9 cellular contexts compared by ENCODE assay signal in genomic region chr19:16184665-16185122, GRCh38. TPM values are rescaled to one million over a fixed set of nuclear protein-coding genes. Genes with fewer than 3 reads are reported as not detected.
DNase-seq lines count a peak whose midpoint lies in the region; ATAC-seq and TF ChIP-seq lines count a peak whose summit lies in the region.
"Had no signal": no experiment of that assay in that cellular context is flagged by ENCODE, and none has a peak within 500 bp of the region (broad histone marks: within the 10 kb centered on the region; RNA-seq: fewer than 3 reads in every experiment).

No MANE protein-coding gene starts in this region.

- no peak for TF ChIP-seq RAD21 in neural cell (conservative IDR thresholded peaks at IDR 0.05)

- H3K9me3 ChIP-seq in BLaER1 treated with 17β-estradiol and CSF1 and Interleukin-3, amounts not matched to agents 10 nM and 100 nM (replicated peaks in 1 of 11) = no peaks in the 10 kb centered on the region
- H3K9me3 ChIP-seq in KOPT-K1 (ENCODE audit: insufficient read depth, low read length, poor library complexity, severe bottlenecking) = no peaks in the 10 kb centered on the region
- no peaks in the 10 kb centered on the region for H3K9me3 ChIP-seq in neural cell (ENCODE audit: low read length)

- no peak for TF ChIP-seq EP300 in neural cell (conservative IDR thresholded peaks at IDR 0.05; ENCODE audit: poor library complexity, severe bottlenecking)

- no peaks in the 10 kb centered on the region for H3F3A ChIP-seq in neural cell (ENCODE audit: insufficient read depth, low read length, poor library complexity, severe bottlenecking)

- H3K4me2 ChIP-seq in BLaER1 treated with 17β-estradiol and CSF1 and Interleukin-3, amounts not matched to agents 10 nM and 100 nM = peak overlapping the region; percentile 64 to 91 (median 77)
- H3K4me2 ChIP-seq in neural cell (ENCODE audit: low read length) = peak overlapping the region; percentile 83

- H3K27me3 ChIP-seq in BLaER1 treated with 17β-estradiol and CSF1 and Interleukin-3, amounts not matched to agents 10 nM and 100 nM = no peaks in the 10 kb centered on the region
- H3K27me3 ChIP-seq in dorsolateral prefrontal cortex (peaks cover 0 to 5% (median 0%) of the 10 kb centered on the region in 45 donors), neural cell (ENCODE audit: insufficient read depth, low read depth, low read length) (no peaks in the 10 kb centered on the region)

- intact Hi-C loops in dorsolateral prefrontal cortex (cut with DNase I) = loop anchor here (1.0 to 10.0 kb wide), 4 partner anchors 13 to 350 kb away; partner anchors contain the start of genes AP1M1 (in 2 of the 2) and RAB8A (in 1 of the 2)

- H3K79me2 ChIP-seq in neural cell (replicated peaks; ENCODE audit: insufficient read depth, low read length) = peaks cover 21% of the 10 kb centered on the region

- H2AFZ ChIP-seq in neural cell (ENCODE audit: low read depth, low read length) = peak overlapping the region; percentile 100

- no peaks in the 10 kb centered on the region for H3K9me2 ChIP-seq in neural cell (ENCODE audit: insufficient read depth, low read length)

- H4K20me1 ChIP-seq in BLaER1 treated with 17β-estradiol and CSF1 and Interleukin-3, amounts not matched to agents 10 nM and 100 nM = peaks cover 18 to 38% (median 35%) of the 10 kb centered on the region in 11 experiments; a peak in 19 of 22 replicates
- H4K20me1 ChIP-seq in neural cell (ENCODE audit: insufficient read depth) = no peaks in the 10 kb centered on the region

- H3K4me3 ChIP-seq in BLaER1 treated with 17β-estradiol and CSF1 and Interleukin-3, amounts not matched to agents 10 nM and 100 nM = peak overlapping the region; percentile 85 to 99 (median 96)
- H3K4me3 ChIP-seq in dorsolateral prefrontal cortex (peak overlapping the region; percentile 67 to 100 (median 95)), neural cell (ENCODE audit: low read length) (peak overlapping the region; percentile 82)

- peak overlapping the region; percentile 58 to 96 (median 93); a peak in 19 of 22 replicates for H3K9ac ChIP-seq in BLaER1 treated with 17β-estradiol and CSF1 and Interleukin-3, amounts not matched to agents 10 nM and 100 nM
- H3K9ac ChIP-seq in neural cell (ENCODE audit: low read length) = peak overlapping the region; percentile 66

- no peak for ATAC-seq in HG03045 (IDR thresholded peaks at IDR 0.05; ENCODE audit: unreplicated experiment)

- TF ChIP-seq CTCF in dorsolateral prefrontal cortex (IDR thresholded peaks at IDR 0.05 in 54 of 56, conservative IDR thresholded peaks at IDR 0.05 in 2 of 56; ENCODE audit: low read depth in 1 of 56, partially characterized antibody in 56 of 56) = no peak
- no peak for TF ChIP-seq CTCF in neural cell (IDR thresholded peaks at IDR 0.05; ENCODE audit: poor library complexity, severe bottlenecking)

- H3K4me1 ChIP-seq in BLaER1 treated with 17β-estradiol and CSF1 and Interleukin-3, amounts not matched to agents 10 nM and 100 nM = peaks cover 28 to 63% (median 42%) of the 10 kb centered on the region in 10 experiments

- DNase-seq in dorsolateral prefrontal cortex (peak in 1 of 10 donors; percentile 47), NCI-H510A treated with DMSO at 0.1 percent for 48 hours (lab: John Stamatoyannopoulos, UW) (no peak), UCSD-AML1 (lab: John Stamatoyannopoulos, UW; ENCODE audit: unreplicated experiment) (no peak), hepatic stellate cell (ENCODE audit: low spot score) (no peak)

- H3K36me3 ChIP-seq in BLaER1 treated with 17β-estradiol and CSF1 and Interleukin-3, amounts not matched to agents 10 nM and 100 nM = peaks cover 29 to 35% (median 33%) of the 10 kb centered on the region in 11 experiments
- peaks cover 28% of the 10 kb centered on the region for H3K36me3 ChIP-seq in KOPT-K1 (ENCODE audit: insufficient read depth, low read length)
- H3K36me3 ChIP-seq in neural cell (ENCODE audit: insufficient read depth, low read length) = no peaks in the 10 kb centered on the region

- H3K27ac ChIP-seq in BLaER1 treated with 17β-estradiol and CSF1 and Interleukin-3, amounts not matched to agents 10 nM and 100 nM = peak overlapping the region; percentile 60 to 92 (median 90); a peak in 19 of 22 replicates
- peak overlapping the region; percentile 74 for H3K27ac ChIP-seq in KOPT-K1 (ENCODE audit: low read depth, low read length, poor library complexity, severe bottlenecking)
- peak overlapping the region in 39 of 59 donors; percentile 8 to 93 (median 75) for H3K27ac ChIP-seq in dorsolateral prefrontal cortex
- peak overlapping the region; percentile 82 for H3K27ac ChIP-seq in neural cell (ENCODE audit: low read length)

TF ChIP-seq in neural cell, 6 proteins besides CTCF, POLR2A, EP300 and RAD21:
- no peak for TF ChIP-seq TAF1 (IDR thresholded peaks at IDR 0.05; ENCODE audit: low read depth)
- TF ChIP-seq POLR2AphosphoS5 (IDR thresholded peaks at IDR 0.05) = no peak
- TF ChIP-seq MXI1 (conservative IDR thresholded peaks at IDR 0.05; ENCODE audit: poor library complexity, severe bottlenecking) = no peak
- no peak for TF ChIP-seq EZH2 (IDR thresholded peaks at IDR 0.05; ENCODE audit: borderline replicate concordance, insufficient read depth, low read length, poor library complexity, severe bottlenecking)
- no peak for TF ChIP-seq SMC3 (conservative IDR thresholded peaks at IDR 0.05; ENCODE audit: poor library complexity)
- TF ChIP-seq REST (IDR thresholded peaks at IDR 0.05; ENCODE audit: borderline replicate concordance) = no peak

RNA-seq across cellular contexts. Expression of gene FAM32A, which starts 0.5 kb away (rescaled TPM):
- total RNA-seq in dorsolateral prefrontal cortex = 10 to 100 TPM; 31.2 to 70.0 (median 51.2) TPM
- 520 and 545 TPM in 2 replicates for polyA plus RNA-seq in neural cell
- polyA minus RNA-seq in neural cell = 212 and 213 TPM in 2 replicates

RNA-seq across cellular contexts. Expression of gene CIB3, which starts 11.4 kb away (rescaled TPM):
- not detected for total RNA-seq in dorsolateral prefrontal cortex
- not detected in 2 replicates for polyA plus RNA-seq in neural cell
- polyA minus RNA-seq in neural cell = not detected in 2 replicates
- total RNA-seq: T-helper 1 cell treated with Interleukin-12 subunit alpha and Interleukin-12 subunit beta and Interleukin-4 antibody, amounts not matched to agents 30 ng/mL and 1 ng/mL, for 36 hours had no signal

RNA-seq across cellular contexts. Expression of gene AP1M1, which starts 13.0 kb away (rescaled TPM):
- total RNA-seq in dorsolateral prefrontal cortex = 100 to 1,000 TPM in 87 of 120 experiments, 10 to 100 TPM in 33; 83.0 to 150 (median 106) TPM
- 80.5 and 81.4 TPM in 2 replicates for polyA plus RNA-seq in neural cell
- 85.9 and 96.5 TPM in 2 replicates for polyA minus RNA-seq in neural cell

RNA-seq across cellular contexts. Expression of gene HSH2D, which starts 41.2 kb away (rescaled TPM):
- 1 to 10 TPM in 2 of 120 experiments, under 1 TPM in 18, not detected in 100; 0.20 to 1.2 (median 0.48) TPM for total RNA-seq in dorsolateral prefrontal cortex
- not detected in 2 replicates for polyA plus RNA-seq in neural cell
- not detected in 2 replicates for polyA minus RNA-seq in neural cell
